ENCODE assay signal across 14 cellular contexts in the genomic region with DNA sequence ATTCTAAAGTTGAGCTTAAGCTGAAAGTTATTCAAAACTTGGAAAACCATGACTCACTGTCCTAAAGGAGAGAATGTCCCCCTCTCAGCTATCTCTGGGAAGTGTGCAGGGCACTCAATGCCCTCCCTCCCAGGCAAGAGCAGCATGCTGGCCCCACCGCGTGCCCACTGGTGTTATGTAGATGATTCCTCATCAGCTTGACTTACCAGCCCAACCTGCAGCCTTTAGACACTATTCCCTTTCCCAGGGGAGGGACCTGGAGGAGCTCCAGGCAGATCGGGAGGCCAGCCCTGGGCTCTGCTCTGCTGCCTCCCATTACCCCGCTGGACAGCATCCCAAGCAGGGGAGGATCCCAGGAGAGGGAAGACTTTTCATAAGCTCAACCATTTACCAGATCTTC.
A peak's percentile ranks its signal among the peaks of the same experiment; 100 is the strongest.
DNase-seq lines count a peak whose midpoint lies in the region; ATAC-seq and TF ChIP-seq lines count a peak whose summit lies in the region.
"Had no signal": no experiment of that assay in that cellular context is flagged by ENCODE, and none has a peak within 500 bp of the region (broad histone marks: within the 10 kb centered on the region; RNA-seq: fewer than 3 reads in every experiment).

No MANE protein-coding gene starts in this region.

- intact Hi-C loops in Right ventricle myocardium superior (cut with DNase I) = no loop called here
- intact Hi-C loops in uterus (cut with DNase I; ENCODE audit: low total_unique reads) = no loop called here
- intact Hi-C loops in head of caudate nucleus (cut with DNase I) = no loop called here

- no peaks in the 10 kb centered on the region for H3K36me3 Mint-ChIP-seq in WTC11
- H3K36me3 Mint-ChIP-seq: CD8-positive, alpha-beta memory T cell had no signal

- no peaks in the 10 kb centered on the region for H3K9me3 ChIP-seq in uterus

- H3K36me3 ChIP-seq in uterus = no peaks in the 10 kb centered on the region

- no peak for TF ChIP-seq CTCF in WTC11 (IDR thresholded peaks at IDR 0.05)
- TF ChIP-seq CTCF in uterus (IDR thresholded peaks at IDR 0.05) = no peak

- H3K4me3 ChIP-seq in uterus = no peak overlapping the region

- H3K27ac ChIP-seq in uterus = peak overlapping the region; percentile 39 to 59

- H3K27me3 Mint-ChIP-seq in WTC11 (ENCODE audit: low read depth) = no peaks in the 10 kb centered on the region

- H3K4me3 Mint-ChIP-seq in WTC11 = no peak overlapping the region
- H3K4me3 Mint-ChIP-seq: CD8-positive, alpha-beta memory T cell; HFFc6 had no signal

- H3K4me1 Mint-ChIP-seq in WTC11 = 0 out of 2 replicates have a peak, but pooled peaks cover 7% of the 10 kb centered on the region
- H3K4me1 Mint-ChIP-seq: CD8-positive, alpha-beta memory T cell had no signal

- POLR2A ChIA-PET in WTC11 (lab: Charles Lee) = interaction anchor here (0.5 kb wide), 1 partner anchor 179 kb away, joined by 3 read pairs; no protein-coding TSS in a partner anchor

- no peaks in the 10 kb centered on the region for H3K27me3 ChIP-seq in uterus

- CTCF ChIA-PET in WTC11 (lab: Charles Lee) = interaction anchor here (1.0 kb wide), 1 partner anchor 279 kb away, joined by 3 read pairs; no protein-coding TSS in a partner anchor

- DNase-seq in WTC11 (ENCODE audit: low spot score) (no peak), Right ventricle myocardium superior (peak; percentile 72), kidney glomerular epithelial cell (lab: John Stamatoyannopoulos, UW) (peak; percentile 13), uterus (peak; percentile 28 to 52), SW 1271 (lab: John Stamatoyannopoulos, UW) (no peak), head of caudate nucleus (no peak), epidermal melanocyte (ENCODE audit: insufficient read length, low spot score) (no peak)
- DNase-seq: CD8-positive, alpha-beta memory T cell; HFFc6; Karpas-422; MM.1S; NCI-H1105 treated with DMSO at 0.1 percent for 48 hours; NCI-H187 had no signal

- TF ChIP-seq POLR2A in uterus (IDR thresholded peaks at IDR 0.05) = no peak

- no peaks in the 10 kb centered on the region for H3K4me1 ChIP-seq in uterus

- ATAC-seq in WTC11 = peak; percentile 75
- peak; percentile 79 for ATAC-seq in Right ventricle myocardium superior (ENCODE audit: poor library complexity)
- ATAC-seq: HepG2 had no signal

- H3K9me3 Mint-ChIP-seq in WTC11 = no peaks in the 10 kb centered on the region; the same call in 1 of the 2 replicates
- H3K9me3 Mint-ChIP-seq: CD8-positive, alpha-beta memory T cell had no signal

- no peak overlapping the region for H3K27ac Mint-ChIP-seq in WTC11
- H3K27ac Mint-ChIP-seq: CD8-positive, alpha-beta memory T cell; HFFc6 had no signal

TF ChIP-seq in WTC11, 78 proteins besides CTCF, POLR2A, EP300 and RAD21:
- TF ChIP-seq GTF2I (CRISPR knock-in tag; conservative IDR thresholded peaks at IDR 0.05) (no peak), FOXP1 (CRISPR knock-in tag; IDR thresholded peaks at IDR 0.05; ENCODE audit: borderline replicate concordance) (no peak), GABPB1 (CRISPR knock-in tag; IDR thresholded peaks at IDR 0.05) (no peak)
- TF ChIP-seq, protein P1, sequence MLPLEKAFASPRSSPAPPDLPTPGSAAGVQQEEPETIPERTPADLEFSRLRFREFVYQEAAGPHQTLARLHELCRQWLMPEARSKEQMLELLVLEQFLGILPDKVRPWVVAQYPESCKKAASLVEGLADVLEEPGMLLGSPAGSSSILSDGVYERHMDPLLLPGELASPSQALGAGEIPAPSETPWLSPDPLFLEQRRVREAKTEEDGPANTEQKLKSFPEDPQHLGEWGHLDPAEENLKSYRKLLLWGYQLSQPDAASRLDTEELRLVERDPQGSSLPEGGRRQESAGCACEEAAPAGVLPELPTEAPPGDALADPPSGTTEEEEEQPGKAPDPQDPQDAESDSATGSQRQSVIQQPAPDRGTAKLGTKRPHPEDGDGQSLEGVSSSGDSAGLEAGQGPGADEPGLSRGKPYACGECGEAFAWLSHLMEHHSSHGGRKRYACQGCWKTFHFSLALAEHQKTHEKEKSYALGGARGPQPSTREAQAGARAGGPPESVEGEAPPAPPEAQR (CRISPR knock-in tag; IDR thresholded peaks at IDR 0.05) = no peak

Comparison
In these comparisons a context has a peak if more than half of its experiments do, and no peak if none do; other contexts are left out.
1. DNase-seq: peak in Right ventricle myocardium superior (single experiment), kidney glomerular epithelial cell (single experiment) and uterus (2 of 2); none in WTC11 (single experiment), SW 1271 (0 of 2), head of caudate nucleus (0 of 42) and epidermal melanocyte (single experiment).